10 cellular contexts compared by ENCODE assay signal in genomic region chr10:34758447-34758996, GRCh38. TPM values are rescaled to one million over a fixed set of nuclear protein-coding genes. Genes with fewer than 3 reads are reported as not detected.
DNase-seq lines count a peak whose midpoint lies in the region; FAIRE-seq and TF ChIP-seq lines count a peak whose summit lies in the region.
"Had no signal": no experiment of that assay in that cellular context is flagged by ENCODE, and none has a peak within 500 bp of the region (broad histone marks: within the 10 kb centered on the region; RNA-seq: fewer than 3 reads in every experiment).

No MANE protein-coding gene starts in this region.

- H3K36me3 Mint-ChIP-seq in activated CD4-positive, alpha-beta memory T cell treated with anti-CD3 and anti-CD28 coated beads for 36 hours: no peaks in the 10 kb centered on the region

- POLR2A ChIA-PET in activated CD4-positive, alpha-beta memory T cell treated with anti-CD3 and anti-CD28 coated beads for 36 hours (lab: Charles Lee): no interaction called here

- H3K4me3 Mint-ChIP-seq in activated CD4-positive, alpha-beta memory T cell treated with anti-CD3 and anti-CD28 coated beads for 36 hours: no peak overlapping the region
- H3K4me3 Mint-ChIP-seq: central memory CD8-positive, alpha-beta T cell had no signal

- H3K9me3 Mint-ChIP-seq in activated CD4-positive, alpha-beta memory T cell treated with anti-CD3 and anti-CD28 coated beads for 36 hours: no peaks in the 10 kb centered on the region
- H3K9me3 Mint-ChIP-seq: central memory CD8-positive, alpha-beta T cell had no signal

- H3K27ac ChIP-seq in esophagus muscularis mucosa (replicated peaks in 1 of 4): peak overlapping the region; percentile 3 to 49 (median 38)

- peaks cover 51 to 93% (median 86%) of the 10 kb centered on the region in 4 donors for H3K4me1 ChIP-seq in esophagus muscularis mucosa

- TF ChIP-seq POLR2A in H54 (IDR thresholded peaks at IDR 0.05; ENCODE audit: low read depth, low read length) (no peak), esophagus muscularis mucosa (IDR thresholded peaks at IDR 0.05; ENCODE audit: low read depth) (no peak)

- no peak overlapping the region for H3K27ac Mint-ChIP-seq in activated CD4-positive, alpha-beta memory T cell treated with anti-CD3 and anti-CD28 coated beads for 36 hours

- no peak for TF ChIP-seq CTCF in esophagus muscularis mucosa (IDR thresholded peaks at IDR 0.05)

- peaks cover 14% of the 10 kb centered on the region for H3K27me3 Mint-ChIP-seq in activated CD4-positive, alpha-beta memory T cell treated with anti-CD3 and anti-CD28 coated beads for 36 hours

- H3K36me3 ChIP-seq in esophagus muscularis mucosa: no peaks in the 10 kb centered on the region

- intact Hi-C loops in esophagus muscularis mucosa (cut with DNase I): no loop called here
- intact Hi-C loops in activated CD4-positive, alpha-beta memory T cell treated with anti-CD3 and anti-CD28 coated beads for 36 hours (cut with micrococcal nuclease): no loop called here

- peak; percentile 90 for FAIRE-seq in H54 (lab: Jason Lieb, UNC)
- FAIRE-seq: H1 had no signal

- H3K27me3 ChIP-seq in esophagus muscularis mucosa: no peaks in the 10 kb centered on the region

- DNase-seq in DMS53 (lab: John Stamatoyannopoulos, UW) (peak; percentile 95), H54 (ENCODE audit: insufficient read length, low spot score) (peak; percentile 33), NAMALWA (ENCODE audit: low spot score) (peak; percentile 6), esophagus muscularis mucosa (ENCODE audit: extremely low spot score) (no peak), NCI-H1092 treated with DMSO at 0.1 percent for 48 hours (lab: John Stamatoyannopoulos, UW) (no peak), NCI-H524 treated with DMSO at 0.1 percent for 48 hours (lab: John Stamatoyannopoulos, UW) (no peak)
- DNase-seq in activated CD4-positive, alpha-beta memory T cell treated with anti-CD3 and anti-CD28 coated beads for 36 hours: no peak
- DNase-seq in stimulated activated CD8-positive, alpha-beta memory T cell treated with anti-CD3 and anti-CD28 coated beads, Interleukin-4, amount 100 ng/mL, for 48 hours: no peak

- 41% methylated on average over 3 of the region's 3 CpGs for WGBS in esophagus muscularis mucosa

- H3K4me1 Mint-ChIP-seq in activated CD4-positive, alpha-beta memory T cell treated with anti-CD3 and anti-CD28 coated beads for 36 hours (ENCODE audit: low read depth): peaks cover 5% of the 10 kb centered on the region
- H3K4me1 Mint-ChIP-seq: central memory CD8-positive, alpha-beta T cell had no signal

- TF ChIP-seq EP300 in esophagus muscularis mucosa (IDR thresholded peaks at IDR 0.05): no peak

- no peak overlapping the region for H3K4me3 ChIP-seq in esophagus muscularis mucosa

- no peaks in the 10 kb centered on the region for H3K9me3 ChIP-seq in esophagus muscularis mucosa

- CTCF ChIA-PET in activated CD4-positive, alpha-beta memory T cell treated with anti-CD3 and anti-CD28 coated beads for 36 hours (lab: Charles Lee): interaction anchor here (0.6 kb wide), 1 partner anchor 72 kb away, joined by 3 read pairs; no protein-coding TSS in a partner anchor

RNA-seq across cellular contexts. Expression of gene PARD3, which starts 56.6 kb away (rescaled TPM):
- total RNA-seq in esophagus muscularis mucosa: 100 to 1,000 TPM in 3 of 4 donors, 10 to 100 TPM in 1; 98.9 to 122 (median 105) TPM
- total RNA-seq in activated CD4-positive, alpha-beta memory T cell treated with anti-CD3 and anti-CD28 coated beads for 36 hours: 1 to 10 TPM in 1 of 2 experiments, under 1 TPM in 1; 0.93 to 1.2 TPM

Comparison
In these comparisons a context has a peak if more than half of its experiments do, and no peak if none do; other contexts are left out.
1. DNase-seq: peak in DMS53 (single experiment), H54 (single experiment) and NAMALWA (single experiment); none in esophagus muscularis mucosa (single experiment), activated CD4-positive, alpha-beta memory T cell treated with anti-CD3 and anti-CD28 coated beads for 36 hours (single experiment), stimulated activated CD8-positive, alpha-beta memory T cell treated with anti-CD3 and anti-CD28 coated beads, Interleukin-4, amount 100 ng/mL, for 48 hours (single experiment), NCI-H1092 treated with DMSO at 0.1 percent for 48 hours (single experiment) and NCI-H524 treated with DMSO at 0.1 percent for 48 hours (single experiment).
2. RNA of gene PARD3, which starts 56.6 kb away (total RNA-seq): 98.9 to 122 TPM in esophagus muscularis mucosa; 0.93 to 1.2 TPM in activated CD4-positive, alpha-beta memory T cell treated with anti-CD3 and anti-CD28 coated beads for 36 hours; every median in the first group is over 10 times any median in the second.